ENCODE assay signal across 11 cellular contexts in the genomic region with DNA sequence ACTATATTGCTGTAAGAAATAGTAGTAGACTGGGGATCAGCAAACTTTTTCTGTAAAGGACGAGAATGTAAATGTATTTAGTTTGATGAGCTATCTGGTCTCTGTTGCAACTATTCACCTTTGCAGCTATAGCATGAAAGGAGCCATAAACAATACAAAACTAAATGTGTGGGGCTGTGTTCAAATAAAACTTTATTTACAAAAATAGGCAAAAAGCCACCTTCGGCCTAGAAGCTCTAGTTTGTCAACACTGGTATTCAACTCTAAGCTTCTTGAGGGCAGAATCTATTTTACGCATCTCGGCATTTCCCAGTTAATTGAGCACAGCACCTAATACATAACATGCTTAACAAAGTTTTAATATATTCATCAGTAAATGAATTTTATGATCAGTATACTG.
A peak's percentile ranks its signal among the peaks of the same experiment; 100 is the strongest.
DNase-seq lines count a peak whose midpoint lies in the region; ATAC-seq, FAIRE-seq and TF ChIP-seq lines count a peak whose summit lies in the region.
"Had no signal": no experiment of that assay in that cellular context is flagged by ENCODE, and none has a peak within 500 bp of the region (broad histone marks: within the 10 kb centered on the region; RNA-seq: fewer than 3 reads in every experiment).

No MANE protein-coding gene starts in this region.

- no peak overlapping the region for H2BK5ac ChIP-seq in H1 (ENCODE audit: low read depth, low read length)

- no peaks in the 10 kb centered on the region for H3K9me2 ChIP-seq in HCT116 (ENCODE audit: insufficient read depth)
- no peaks in the 10 kb centered on the region for H3K9me2 ChIP-seq in PC-9 (ENCODE audit: insufficient read depth)

- no TSS peak for BruUV-seq in HCT116 (replicated peaks; lab: Mats Ljungman, UMichigan)
- BruUV-seq in PC-9 (replicated peaks; lab: Mats Ljungman, UMichigan) = no TSS peak

- TF ChIP-seq CTCF in HCT116 (IDR thresholded peaks at IDR 0.05 in 2 of 3, conservative IDR thresholded peaks at IDR 0.05 in 1 of 3; ENCODE audit: borderline replicate concordance in 1 of 3, insufficient read depth in 1 of 3, low read depth in 2 of 3, low read length in 2 of 3) (no peak), PC-9 (conservative IDR thresholded peaks at IDR 0.05) (no peak), H1 (IDR thresholded peaks at IDR 0.05; ENCODE audit: control extremely low read depth in 1 of 3, insufficient read depth in 1 of 3, low read depth in 1 of 3, low read length in 3 of 3) (no peak), D721Med (IDR thresholded peaks at IDR 0.05; ENCODE audit: insufficient read depth, missing control alignments) (no peak)

- no peak for TF ChIP-seq RAD21 in HCT116 (IDR thresholded peaks at IDR 0.05; ENCODE audit: low read depth)
- no peak for TF ChIP-seq RAD21 in H1 (IDR thresholded peaks at IDR 0.05 in 1 of 2, conservative IDR thresholded peaks at IDR 0.05 in 1 of 2; ENCODE audit: low read depth in 2 of 2, low read length in 2 of 2)

- peaks cover 8 to 17% of the 10 kb centered on the region in 2 experiments; a peak in 3 of 4 replicates for H3K4me1 ChIP-seq in HCT116 (ENCODE audit: control insufficient read depth in 1 of 2, insufficient read depth in 2 of 2, low read length in 2 of 2)
- peaks cover 19% of the 10 kb centered on the region for H3K4me1 ChIP-seq in PC-9 (replicated peaks; ENCODE audit: insufficient read depth)
- peaks cover 0 to 11% (median 3%) of the 10 kb centered on the region in 4 experiments; a peak in 3 of 7 replicates for H3K4me1 ChIP-seq in H1 (replicated peaks in 1 of 4; ENCODE audit: control insufficient read depth in 3 of 4, insufficient read depth in 4 of 4, low read length in 3 of 4)

- no peak for DNase-seq in HCT116 (ENCODE audit: low read depth, low spot score)
- DNase-seq in PC-9 = no peak
- no peak for DNase-seq in H1 (ENCODE audit: low read depth in 1 of 2, low spot score in 2 of 2)
- DNase-seq in activated CD8-positive, alpha-beta memory T cell treated with anti-CD3 and anti-CD28 coated beads, Interleukin-2, amount 10 ng/mL, durations not matched to agents 7 days and 5 days = no peak
- no peak for DNase-seq in D721Med (ENCODE audit: insufficient read length, low spot score)
- DNase-seq in 8988T = no peak
- DNase-seq: CD8-positive, alpha-beta T cell; GF-D8 had no signal

- no peaks in the 10 kb centered on the region for H3K23me2 ChIP-seq in H1 (ENCODE audit: low read depth, low read length)

- RAD21 ChIA-PET in HCT116 (lab: Charles Lee; ENCODE audit: low non-redundant PET in 1 of 2, low total read pairs in 2 of 2, uncharacterized antibody in 2 of 2, unreplicated experiment in 2 of 2) = no interaction called here

- FAIRE-seq in H1 (lab: Jason Lieb, UNC) (no peak), D721Med (lab: Jason Lieb, UNC) (no peak)

- no peak overlapping the region for H3K4ac ChIP-seq in H1 (replicated peaks; ENCODE audit: insufficient read length, low read depth, low read length)

- no peaks in the 10 kb centered on the region for H3K9me3 ChIP-seq in HCT116 (ENCODE audit: control insufficient read depth in 1 of 2, insufficient read depth in 1 of 2, low read depth in 1 of 2, low read length in 2 of 2)
- peaks cover 9% of the 10 kb centered on the region; the same call in 1 of the 2 replicates for H3K9me3 ChIP-seq in PC-9 (ENCODE audit: insufficient read depth, low read depth)
- no peaks in the 10 kb centered on the region for H3K9me3 ChIP-seq in H1 (ENCODE audit: insufficient read depth in 2 of 2, low read depth in 1 of 2, low read length in 1 of 2)

- CTCF ChIA-PET in HCT116 (lab: Charles Lee) (no interaction called here), PC-9 (lab: Charles Lee) (no interaction called here), H1 (lab: Charles Lee; ENCODE audit: partially characterized antibody) (interaction anchor here (0.6 to 1.6 kb wide), 6 partner anchors 35 to 58 kb away, joined by 3 to 5 read pairs (median 3); no protein-coding TSS in a partner anchor)
- CTCF ChIA-PET in activated CD8-positive, alpha-beta memory T cell treated with anti-CD3 and anti-CD28 coated beads, Interleukin-2, amount 10 ng/mL, durations not matched to agents 7 days and 5 days (lab: Charles Lee) = no interaction called here

- POLR2A ChIA-PET in HCT116 (lab: Charles Lee) (no interaction called here), PC-9 (lab: Charles Lee; ENCODE audit: unreplicated experiment) (no interaction called here), H1 (lab: Charles Lee; ENCODE audit: partially characterized antibody) (interaction anchor here (0.6 to 5.8 kb wide), 18 partner anchors 8 to 221 kb away, joined by 3 to 135 read pairs (median 6); no protein-coding TSS in a partner anchor)

- H3K4me3 Mint-ChIP-seq in activated CD8-positive, alpha-beta memory T cell treated with anti-CD3 and anti-CD28 coated beads, Interleukin-2, amount 10 ng/mL, durations not matched to agents 7 days and 5 days = no peak overlapping the region
- H3K4me3 Mint-ChIP-seq: CD14-positive monocyte; CD8-positive, alpha-beta T cell had no signal

- ATAC-seq in HCT116 (no peak), GM18870 (IDR thresholded peaks at IDR 0.05; ENCODE audit: unreplicated experiment) (no peak)
- ATAC-seq in activated CD8-positive, alpha-beta memory T cell treated with anti-CD3 and anti-CD28 coated beads, Interleukin-2, amount 10 ng/mL, durations not matched to agents 7 days and 5 days = no peak
- ATAC-seq: CD8-positive, alpha-beta T cell had no signal

- H4K20me1 ChIP-seq in HCT116 (ENCODE audit: insufficient read depth) = no peaks in the 10 kb centered on the region
- H4K20me1 ChIP-seq in PC-9 (ENCODE audit: insufficient read depth) = no peaks in the 10 kb centered on the region
- H4K20me1 ChIP-seq in H1 (replicated peaks in 1 of 2; ENCODE audit: control insufficient read depth in 1 of 2, insufficient read depth in 2 of 2, low read length in 2 of 2) = peaks cover 1 to 3% of the 10 kb centered on the region in 2 experiments

- H3K27ac ChIP-seq in HCT116 (ENCODE audit: low read depth, low read length) (no peak overlapping the region), PC-9 (peak overlapping the region; percentile 60; the same call in 1 of the 2 replicates), H1 (ENCODE audit: low read depth, low read length) (no peak overlapping the region)
- H3K27ac ChIP-seq: HL-60 had no signal

- TF ChIP-seq POLR2A in HCT116 (IDR thresholded peaks at IDR 0.05; ENCODE audit: borderline replicate concordance, extremely low read depth, insufficient read depth, insufficient read length) (no peak), H1 (IDR thresholded peaks at IDR 0.05; ENCODE audit: control extremely low read depth in 1 of 2, low read depth in 2 of 2, low read length in 2 of 2) (no peak; a peak in 1 of 3 replicates)

- H3K79me1 ChIP-seq in H1 (ENCODE audit: low read depth, low read length) = no peaks in the 10 kb centered on the region

- H3K36me3 Mint-ChIP-seq in activated CD8-positive, alpha-beta memory T cell treated with anti-CD3 and anti-CD28 coated beads, Interleukin-2, amount 10 ng/mL, durations not matched to agents 7 days and 5 days = no peaks in the 10 kb centered on the region
- H3K36me3 Mint-ChIP-seq: CD14-positive monocyte; CD8-positive, alpha-beta T cell had no signal

- H3K27me3 Mint-ChIP-seq in activated CD8-positive, alpha-beta memory T cell treated with anti-CD3 and anti-CD28 coated beads, Interleukin-2, amount 10 ng/mL, durations not matched to agents 7 days and 5 days = no peaks in the 10 kb centered on the region

- H3K36me3 ChIP-seq in HCT116 (ENCODE audit: control insufficient read depth in 1 of 2, insufficient read depth in 2 of 2, low read length in 2 of 2) (no peaks in the 10 kb centered on the region), PC-9 (ENCODE audit: low read depth) (no peaks in the 10 kb centered on the region), H1 (ENCODE audit: control insufficient read depth in 2 of 4, insufficient read depth in 4 of 4, low read length in 3 of 4) (peaks cover 0 to 28% (median 12%) of the 10 kb centered on the region in 4 experiments; a peak in 5 of 8 replicates)

- H4K8ac ChIP-seq in H1 (ENCODE audit: extremely low read depth, insufficient read depth, low read length) = no peak overlapping the region

- peaks cover 3% of the 10 kb centered on the region for H3K9me3 Mint-ChIP-seq in activated CD8-positive, alpha-beta memory T cell treated with anti-CD3 and anti-CD28 coated beads, Interleukin-2, amount 10 ng/mL, durations not matched to agents 7 days and 5 days (ENCODE audit: low read depth)

- H3K4me3 ChIP-seq in HCT116 (replicated peaks in 1 of 2; ENCODE audit: low read depth in 1 of 2, low read length in 2 of 2) = no peak overlapping the region
- H3K4me3 ChIP-seq in PC-9 = no peak overlapping the region
- H3K4me3 ChIP-seq in H1 (ENCODE audit: extremely low read depth in 1 of 4, insufficient read depth in 2 of 4, low read depth in 3 of 4, low read length in 4 of 4) = no peak overlapping the region

- no peak overlapping the region for H2BK15ac ChIP-seq in H1 (ENCODE audit: low read length)

- no peak overlapping the region for H3K27ac Mint-ChIP-seq in activated CD8-positive, alpha-beta memory T cell treated with anti-CD3 and anti-CD28 coated beads, Interleukin-2, amount 10 ng/mL, durations not matched to agents 7 days and 5 days
- H3K27ac Mint-ChIP-seq: CD14-positive monocyte; CD8-positive, alpha-beta T cell had no signal

- no peak overlapping the region for H3K23ac ChIP-seq in H1 (ENCODE audit: insufficient read length)

- H3K9ac ChIP-seq in HCT116 (ENCODE audit: low read length) (no peak overlapping the region), H1 (replicated peaks in 1 of 4; ENCODE audit: extremely low read depth in 1 of 4, low read depth in 3 of 4, low read length in 3 of 4) (no peak overlapping the region)

- no peak overlapping the region for H4K91ac ChIP-seq in H1 (replicated peaks; ENCODE audit: insufficient read length, low read length)

- H4K5ac ChIP-seq in H1 (ENCODE audit: insufficient read length, low read depth, low read length) = no peak overlapping the region

- 92% methylated on average over 4 of the region's 4 CpGs; no CpG with 5 or more reads in 1 of the 2 experiments for WGBS in H1 (ENCODE audit: extremely low coverage in 1 of 2, insufficient coverage in 1 of 2, insufficient read length in 1 of 2, insufficient replicate concordance in 2 of 2, low coverage in 1 of 2, low lambda C conversion rate in 2 of 2, missing lambda C conversion rate in 1 of 2), 2 experiments

- no peak for TF ChIP-seq EP300 in H1 (IDR thresholded peaks at IDR 0.05; ENCODE audit: borderline replicate concordance in 1 of 2, low read depth in 2 of 2, low read length in 2 of 2)

- no peak overlapping the region for H3K14ac ChIP-seq in H1 (ENCODE audit: insufficient read length)

- intact Hi-C loops in HCT116 (cut with micrococcal nuclease) (no loop called here), PC-9 (cut with micrococcal nuclease; ENCODE audit: unreplicated experiment) (no loop called here)

- H3K79me2 ChIP-seq in HCT116 (ENCODE audit: insufficient read depth, low read length) (no peaks in the 10 kb centered on the region), PC-9 (ENCODE audit: low read depth) (no peaks in the 10 kb centered on the region), H1 (ENCODE audit: control insufficient read depth in 1 of 2, insufficient read depth in 2 of 2, low read length in 2 of 2) (peaks cover 0 to 11% of the 10 kb centered on the region in 2 experiments; a peak in 2 of 4 replicates)

- no peak overlapping the region for H2BK120ac ChIP-seq in H1 (replicated peaks; ENCODE audit: low read depth, low read length)

- H3K4me1 Mint-ChIP-seq in activated CD8-positive, alpha-beta memory T cell treated with anti-CD3 and anti-CD28 coated beads, Interleukin-2, amount 10 ng/mL, durations not matched to agents 7 days and 5 days = no peaks in the 10 kb centered on the region
- H3K4me1 Mint-ChIP-seq: CD14-positive monocyte had no signal

- H3K4me2 ChIP-seq in HCT116 (ENCODE audit: low read length) (peak overlapping the region; percentile 57; the same call in 1 of the 2 replicates), PC-9 (no peak overlapping the region), H1 (ENCODE audit: insufficient read depth in 1 of 2, low read depth in 2 of 2, low read length in 2 of 2) (no peak overlapping the region; a peak in 1 of 4 replicates)

- peak overlapping the region; percentile 21 for H2AFZ ChIP-seq in HCT116 (ENCODE audit: low read depth, low read length, poor library complexity, severe bottlenecking)
- H2AFZ ChIP-seq in PC-9 = no peak overlapping the region
- H2AFZ ChIP-seq in H1 (ENCODE audit: low read length) = no peak overlapping the region

- H2AK5ac ChIP-seq in H1 (ENCODE audit: low read depth, low read length) = no peak overlapping the region

- no peak overlapping the region for H2BK12ac ChIP-seq in H1 (ENCODE audit: low read depth, low read length)

- no peak overlapping the region for H3K56ac ChIP-seq in H1 (replicated peaks; ENCODE audit: insufficient read length, low read depth, low read length)

- H3K27me3 ChIP-seq in HCT116 (ENCODE audit: insufficient read depth, low read length) (no peaks in the 10 kb centered on the region), PC-9 (ENCODE audit: insufficient read depth, low read depth) (no peaks in the 10 kb centered on the region), H1 (replicated peaks in 1 of 4; ENCODE audit: control insufficient read depth in 3 of 4, extremely low read depth in 1 of 4, insufficient read depth in 3 of 4, low read length in 3 of 4) (peaks cover 0 to 1% (median 0%) of the 10 kb centered on the region in 4 experiments; a peak in 1 of 7 replicates)

- H2BK20ac ChIP-seq in H1 (ENCODE audit: low read length) = no peak overlapping the region

- peaks cover 8% of the 10 kb centered on the region for H3F3A ChIP-seq in PC-9 (ENCODE audit: insufficient read depth, low read depth)

- no peak overlapping the region for H3K18ac ChIP-seq in H1 (ENCODE audit: extremely low read depth, low read length)
